ENCODE assay signal across 10 cellular contexts in the genomic region with DNA sequence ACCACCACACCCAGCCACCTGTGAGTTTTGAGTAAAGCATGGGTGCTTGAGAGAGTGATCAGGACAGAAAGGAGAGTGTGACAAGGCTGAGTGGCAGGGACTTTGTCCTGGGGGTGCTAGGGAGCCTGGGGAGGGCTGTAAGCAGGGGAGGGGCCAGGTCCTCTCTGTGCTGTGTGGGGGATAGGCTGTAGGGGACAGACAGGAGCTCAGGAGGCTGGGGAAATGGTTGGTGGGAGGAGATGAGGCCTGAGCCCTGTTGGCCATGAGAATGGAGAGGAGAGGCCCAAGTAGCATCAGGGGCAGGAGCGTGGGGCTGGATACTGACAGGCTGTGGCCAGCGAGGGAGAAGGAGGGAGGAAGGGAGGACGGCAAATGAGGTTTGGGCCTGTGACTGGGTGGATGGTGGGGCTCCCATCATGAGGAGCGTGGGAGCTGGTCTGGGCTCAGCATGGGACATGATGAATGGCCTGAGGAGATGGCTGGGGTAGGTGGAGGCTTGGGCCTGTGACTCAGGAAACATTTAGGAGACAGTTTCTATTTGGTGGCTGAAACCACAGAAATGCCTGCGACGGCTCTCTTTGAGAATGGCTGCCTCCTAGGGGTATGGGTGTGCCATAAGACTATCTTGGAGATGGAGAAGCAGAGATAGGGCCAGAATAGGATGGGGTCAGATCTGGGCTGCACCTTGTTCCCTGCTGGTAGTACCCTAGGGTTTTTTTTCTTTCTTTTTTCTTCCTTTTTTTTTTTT. TPM values are rescaled to one million over a fixed set of nuclear protein-coding genes. Genes with fewer than 3 reads are reported as not detected.
DNase-seq lines count a peak whose midpoint lies in the region; ATAC-seq and TF ChIP-seq lines count a peak whose summit lies in the region.
"Had no signal": no experiment of that assay in that cellular context is flagged by ENCODE, and none has a peak within 500 bp of the region (broad histone marks: within the 10 kb centered on the region; RNA-seq: fewer than 3 reads in every experiment).

No MANE protein-coding gene starts in this region.

- DNase-seq in DMS 273 (lab: John Stamatoyannopoulos, UW; ENCODE audit: unreplicated experiment) (peak; percentile 34), DMS 273 treated with DMSO at 0.1 percent for 48 hours (lab: John Stamatoyannopoulos, UW) (no peak), LHCN-M2 (ENCODE audit: low read depth) (peak; percentile 32), Calu3 (no peak), COR-L47 (lab: John Stamatoyannopoulos, UW) (no peak)
- no peak for DNase-seq in activated T-helper 1 cell treated with anti-CD3 and anti-CD28 coated beads, Interleukin-12 subunit alpha, Interleukin-12 subunit beta, Interleukin-2, Interleukin-4 antibody, amounts not matched to agents 30 ng/mL and 10 ng/mL and 1 ng/mL, durations not matched to agents 14 hours and 24 hours and 36 hours (ENCODE audit: low spot score)
- no peak for DNase-seq in naive thymus-derived CD4-positive, alpha-beta T cell

- no peaks in the 10 kb centered on the region for H3K36me3 ChIP-seq in naive thymus-derived CD4-positive, alpha-beta T cell (ENCODE audit: control insufficient read depth in 2 of 3, insufficient read depth in 3 of 3, low read length in 3 of 3)
- H3K36me3 ChIP-seq: gastroesophageal sphincter had no signal

- no TSS peak for BruUV-seq in Calu3 (replicated peaks; lab: Mats Ljungman, UMichigan)

- no peaks in the 10 kb centered on the region for H3K9me3 ChIP-seq in naive thymus-derived CD4-positive, alpha-beta T cell (ENCODE audit: control insufficient read depth in 2 of 3, low read length in 3 of 3)
- H3K9me3 ChIP-seq: gastroesophageal sphincter had no signal

- TF ChIP-seq CTCF in Calu3 (IDR thresholded peaks at IDR 0.05; ENCODE audit: unreplicated experiment), result no peak

- intact Hi-C loops in activated T-helper 1 cell treated with anti-CD3 and anti-CD28 coated beads, Interleukin-12 subunit alpha, Interleukin-12 subunit beta, Interleukin-2, Interleukin-4 antibody, amounts not matched to agents 30 ng/mL and 10 ng/mL and 1 ng/mL, durations not matched to agents 14 hours and 24 hours and 36 hours (cut with micrococcal nuclease), result loop anchor here (1.0 to 10.0 kb wide), 4 partner anchors 27 to 326 kb away; a partner anchor contains a TSS
- intact Hi-C loops in naive thymus-derived CD4-positive, alpha-beta T cell (cut with micrococcal nuclease), result loop anchor here (1.0 to 2.0 kb wide), 2 partner anchors 26 to 27 kb away; a partner anchor contains a TSS
- intact Hi-C loops in Calu3 (cut with micrococcal nuclease; ENCODE audit: unreplicated experiment), result no loop called here

- H3K4me3 ChIP-seq in naive thymus-derived CD4-positive, alpha-beta T cell (ENCODE audit: low read length), result no peak overlapping the region
- H3K4me3 ChIP-seq: gastroesophageal sphincter had no signal

- H3K27me3 Mint-ChIP-seq in activated T-helper 1 cell treated with anti-CD3 and anti-CD28 coated beads, Interleukin-12 subunit alpha, Interleukin-12 subunit beta, Interleukin-2, Interleukin-4 antibody, amounts not matched to agents 30 ng/mL and 10 ng/mL and 1 ng/mL, durations not matched to agents 14 hours and 24 hours and 36 hours (ENCODE audit: insufficient read depth), result peaks cover 24% of the 10 kb centered on the region
- H3K27me3 Mint-ChIP-seq in naive thymus-derived CD4-positive, alpha-beta T cell, result peaks cover 0 to 29% (median 5%) of the 10 kb centered on the region in 5 donors
- peaks cover 34% of the 10 kb centered on the region for H3K27me3 Mint-ChIP-seq in Calu3 (ENCODE audit: unreplicated experiment)

- CTCF ChIA-PET in naive thymus-derived CD4-positive, alpha-beta T cell (lab: Charles Lee), result no interaction called here
- CTCF ChIA-PET in Calu3 (lab: Charles Lee), result no interaction called here

- POLR2A ChIA-PET in naive thymus-derived CD4-positive, alpha-beta T cell (lab: Charles Lee), result no interaction called here

- H3K36me3 Mint-ChIP-seq in activated T-helper 1 cell treated with anti-CD3 and anti-CD28 coated beads, Interleukin-12 subunit alpha, Interleukin-12 subunit beta, Interleukin-2, Interleukin-4 antibody, amounts not matched to agents 30 ng/mL and 10 ng/mL and 1 ng/mL, durations not matched to agents 14 hours and 24 hours and 36 hours (ENCODE audit: low read depth), result no peaks in the 10 kb centered on the region
- H3K36me3 Mint-ChIP-seq in naive thymus-derived CD4-positive, alpha-beta T cell, result no peaks in the 10 kb centered on the region
- no peaks in the 10 kb centered on the region for H3K36me3 Mint-ChIP-seq in Calu3 (ENCODE audit: insufficient read depth, unreplicated experiment)

- ATAC-seq in naive thymus-derived CD4-positive, alpha-beta T cell, result no peak
- no peak for ATAC-seq in HG02571 (IDR thresholded peaks at IDR 0.05; ENCODE audit: unreplicated experiment)

- peaks cover 26% of the 10 kb centered on the region for H3K4me1 Mint-ChIP-seq in activated T-helper 1 cell treated with anti-CD3 and anti-CD28 coated beads, Interleukin-12 subunit alpha, Interleukin-12 subunit beta, Interleukin-2, Interleukin-4 antibody, amounts not matched to agents 30 ng/mL and 10 ng/mL and 1 ng/mL, durations not matched to agents 14 hours and 24 hours and 36 hours (ENCODE audit: low read depth)
- H3K4me1 Mint-ChIP-seq in naive thymus-derived CD4-positive, alpha-beta T cell, result peaks cover 12 to 38% (median 28%) of the 10 kb centered on the region in 7 donors
- peaks cover 5% of the 10 kb centered on the region for H3K4me1 Mint-ChIP-seq in Calu3 (ENCODE audit: low read depth, unreplicated experiment)

- peak overlapping the region; percentile 65 for H3K27ac Mint-ChIP-seq in activated T-helper 1 cell treated with anti-CD3 and anti-CD28 coated beads, Interleukin-12 subunit alpha, Interleukin-12 subunit beta, Interleukin-2, Interleukin-4 antibody, amounts not matched to agents 30 ng/mL and 10 ng/mL and 1 ng/mL, durations not matched to agents 14 hours and 24 hours and 36 hours
- H3K27ac Mint-ChIP-seq in naive thymus-derived CD4-positive, alpha-beta T cell, result peak overlapping the region in 5 of 9 donors; percentile 4 to 93 (median 38)
- no peak overlapping the region for H3K27ac Mint-ChIP-seq in Calu3 (ENCODE audit: unreplicated experiment)

- H3K4me1 ChIP-seq in naive thymus-derived CD4-positive, alpha-beta T cell (ENCODE audit: control insufficient read depth in 2 of 2, insufficient read depth in 2 of 2, low read length in 2 of 2), result peaks cover 0 to 7% of the 10 kb centered on the region in 2 donors

- peak overlapping the region; percentile 75 for H3K4me3 Mint-ChIP-seq in activated T-helper 1 cell treated with anti-CD3 and anti-CD28 coated beads, Interleukin-12 subunit alpha, Interleukin-12 subunit beta, Interleukin-2, Interleukin-4 antibody, amounts not matched to agents 30 ng/mL and 10 ng/mL and 1 ng/mL, durations not matched to agents 14 hours and 24 hours and 36 hours
- peak overlapping the region in 8 of 10 donors; percentile 70 to 90 (median 80) for H3K4me3 Mint-ChIP-seq in naive thymus-derived CD4-positive, alpha-beta T cell
- no peak overlapping the region for H3K4me3 Mint-ChIP-seq in Calu3 (ENCODE audit: low read depth, unreplicated experiment)

- H3K27me3 ChIP-seq in naive thymus-derived CD4-positive, alpha-beta T cell (ENCODE audit: control insufficient read depth in 2 of 2, insufficient read depth in 2 of 2, low read length in 2 of 2), result no peaks in the 10 kb centered on the region

- no peaks in the 10 kb centered on the region for H3K9me3 Mint-ChIP-seq in activated T-helper 1 cell treated with anti-CD3 and anti-CD28 coated beads, Interleukin-12 subunit alpha, Interleukin-12 subunit beta, Interleukin-2, Interleukin-4 antibody, amounts not matched to agents 30 ng/mL and 10 ng/mL and 1 ng/mL, durations not matched to agents 14 hours and 24 hours and 36 hours
- H3K9me3 Mint-ChIP-seq in naive thymus-derived CD4-positive, alpha-beta T cell, result no peaks in the 10 kb centered on the region
- H3K9me3 Mint-ChIP-seq in Calu3 (ENCODE audit: low read depth, unreplicated experiment), result no peaks in the 10 kb centered on the region

- H3K27ac ChIP-seq in naive thymus-derived CD4-positive, alpha-beta T cell (ENCODE audit: low read depth, low read length), result no peak overlapping the region
- H3K27ac ChIP-seq: 22Rv1, gastroesophageal sphincter had no signal

RNA-seq across cellular contexts. Expression of a gene that starts 25.0 kb away (rescaled TPM):
- total RNA-seq in LHCN-M2 (2014; rRNA removed), result not detected in 2 replicates
- 0.17 TPM for polyA plus RNA-seq in LHCN-M2 (2012)
- 0.16 and 0.17 TPM in 2 replicates for total RNA-seq in activated T-helper 1 cell treated with anti-CD3 and anti-CD28 coated beads, Interleukin-12 subunit alpha, Interleukin-12 subunit beta, Interleukin-2, Interleukin-4 antibody, amounts not matched to agents 30 ng/mL and 10 ng/mL and 1 ng/mL, durations not matched to agents 14 hours and 24 hours and 36 hours
- under 1 TPM; 0.08 to 0.39 (median 0.11) TPM for total RNA-seq in naive thymus-derived CD4-positive, alpha-beta T cell
- polyA plus RNA-seq in naive thymus-derived CD4-positive, alpha-beta T cell, result not detected
- total RNA-seq in Calu3 (2022), result 0.15 TPM in 1 of 2 replicates, not detected in the other

RNA-seq across cellular contexts. Expression of a gene that starts 27.1 kb away (rescaled TPM):
- 115 and 121 TPM in 2 replicates for total RNA-seq in LHCN-M2 (2014; rRNA removed)
- polyA plus RNA-seq in LHCN-M2 (2012), result 271 TPM
- 70.9 and 74.2 TPM in 2 replicates for total RNA-seq in activated T-helper 1 cell treated with anti-CD3 and anti-CD28 coated beads, Interleukin-12 subunit alpha, Interleukin-12 subunit beta, Interleukin-2, Interleukin-4 antibody, amounts not matched to agents 30 ng/mL and 10 ng/mL and 1 ng/mL, durations not matched to agents 14 hours and 24 hours and 36 hours
- 10 to 100 TPM; 42.7 to 73.9 (median 52.3) TPM for total RNA-seq in naive thymus-derived CD4-positive, alpha-beta T cell
- polyA plus RNA-seq in naive thymus-derived CD4-positive, alpha-beta T cell, result 10 to 100 TPM; 22.2 to 24.3 TPM
- total RNA-seq in Calu3 (2022), result 185 and 194 TPM in 2 replicates

RNA-seq across cellular contexts. Expression of a gene that starts 27.3 kb away (rescaled TPM):
- 66.9 and 70.5 TPM in 2 replicates for total RNA-seq in LHCN-M2 (2014; rRNA removed)
- 26.8 TPM for polyA plus RNA-seq in LHCN-M2 (2012)
- total RNA-seq in activated T-helper 1 cell treated with anti-CD3 and anti-CD28 coated beads, Interleukin-12 subunit alpha, Interleukin-12 subunit beta, Interleukin-2, Interleukin-4 antibody, amounts not matched to agents 30 ng/mL and 10 ng/mL and 1 ng/mL, durations not matched to agents 14 hours and 24 hours and 36 hours, result 96.0 and 100 TPM in 2 replicates
- 10 to 100 TPM; 26.1 to 45.8 (median 36.3) TPM for total RNA-seq in naive thymus-derived CD4-positive, alpha-beta T cell
- polyA plus RNA-seq in naive thymus-derived CD4-positive, alpha-beta T cell, result 10 to 100 TPM; 42.8 to 51.6 TPM
- 75.0 and 76.7 TPM in 2 replicates for total RNA-seq in Calu3 (2022)

RNA-seq across cellular contexts. Expression of a gene that starts 36.9 kb away (rescaled TPM):
- 0.52 and 0.71 TPM in 2 replicates for total RNA-seq in LHCN-M2 (2014; rRNA removed)
- polyA plus RNA-seq in LHCN-M2 (2012), result 0.33 TPM
- total RNA-seq in activated T-helper 1 cell treated with anti-CD3 and anti-CD28 coated beads, Interleukin-12 subunit alpha, Interleukin-12 subunit beta, Interleukin-2, Interleukin-4 antibody, amounts not matched to agents 30 ng/mL and 10 ng/mL and 1 ng/mL, durations not matched to agents 14 hours and 24 hours and 36 hours, result 2.2 and 2.4 TPM in 2 replicates
- 1 to 10 TPM; 1.5 to 3.9 (median 2.4) TPM for total RNA-seq in naive thymus-derived CD4-positive, alpha-beta T cell
- under 1 TPM; 0.05 to 0.21 TPM for polyA plus RNA-seq in naive thymus-derived CD4-positive, alpha-beta T cell
- total RNA-seq in Calu3 (2022), result 9.6 and 9.9 TPM in 2 replicates

RNA-seq across cellular contexts. Expression of a gene that starts 50.7 kb away (rescaled TPM):
- total RNA-seq in LHCN-M2 (2014; rRNA removed) (37.7 and 61.0 TPM in 2 replicates), Calu3 (2022) (98.1 and 109 TPM in 2 replicates)
- 49.4 TPM for polyA plus RNA-seq in LHCN-M2 (2012)
- 35.9 and 37.1 TPM in 2 replicates for total RNA-seq in activated T-helper 1 cell treated with anti-CD3 and anti-CD28 coated beads, Interleukin-12 subunit alpha, Interleukin-12 subunit beta, Interleukin-2, Interleukin-4 antibody, amounts not matched to agents 30 ng/mL and 10 ng/mL and 1 ng/mL, durations not matched to agents 14 hours and 24 hours and 36 hours
- 10 to 100 TPM; 41.0 to 82.1 (median 54.9) TPM for total RNA-seq in naive thymus-derived CD4-positive, alpha-beta T cell
- polyA plus RNA-seq in naive thymus-derived CD4-positive, alpha-beta T cell, result 10 to 100 TPM; 23.6 to 37.3 TPM

Comparison
In these comparisons a context has a peak if more than half of its experiments do, and no peak if none do; other contexts are left out.
1. DNase-seq: peak in DMS 273 (single experiment) and LHCN-M2 (single experiment); none in DMS 273 treated with DMSO at 0.1 percent for 48 hours (single experiment), activated T-helper 1 cell treated with anti-CD3 and anti-CD28 coated beads, Interleukin-12 subunit alpha, Interleukin-12 subunit beta, Interleukin-2, Interleukin-4 antibody, amounts not matched to agents 30 ng/mL and 10 ng/mL and 1 ng/mL, durations not matched to agents 14 hours and 24 hours and 36 hours (single experiment), naive thymus-derived CD4-positive, alpha-beta T cell (0 of 9), Calu3 (single experiment) and COR-L47 (single experiment).